In genomic region chr1:120723715-120724402, GRCh38 we compare ENCODE assay signal across 8 cellular contexts. TPM values are rescaled to one million over a fixed set of nuclear protein-coding genes. Genes with fewer than 3 reads are reported as not detected.
A peak's percentile ranks its signal among the peaks of the same experiment; 100 is the strongest.
DNase-seq lines count a peak whose midpoint lies in the region; ATAC-seq and TF ChIP-seq lines count a peak whose summit lies in the region.
"Not testable (repeated sequence)": the region's sequence is repeated elsewhere in the genome, so short reads cannot be mapped to it uniquely, and the experiment has no call there.

NBPF26 (plus strand) TSS chr1:120723945.

- intact Hi-C loops in OCI-LY7 (cut with micrococcal nuclease; ENCODE audit: unreplicated experiment); breast epithelium (cut with DNase I; ENCODE audit: low total_unique reads); left ventricle myocardium superior (cut with micrococcal nuclease): not testable (repeated sequence)

- H3K27me3 ChIP-seq in breast epithelium: not testable (repeated sequence)

- not testable (repeated sequence) for H3K9me2 ChIP-seq in OCI-LY7 (ENCODE audit: insufficient read depth, low read length)

- not testable (repeated sequence) for H3K79me2 ChIP-seq in OCI-LY7 (ENCODE audit: insufficient read depth, low read depth, low read length)

- BruUV-seq in OCI-LY7 (replicated peaks; lab: Mats Ljungman, UMichigan): not testable (repeated sequence)

- TF ChIP-seq CTCF in AG10803 (conservative IDR thresholded peaks at IDR 0.05; ENCODE audit: low read length); OCI-LY7 (conservative IDR thresholded peaks at IDR 0.05; ENCODE audit: low read length); breast epithelium (IDR thresholded peaks at IDR 0.05): not testable (repeated sequence)

- H3K4me3 ChIP-seq in AG10803 (ENCODE audit: low read length) (peak within 1 kb of the TSS; percentile 62), OCI-LY7 (ENCODE audit: low read depth, low read length, poor library complexity, severe bottlenecking) (peak within 1 kb of the TSS; percentile 72), breast epithelium (peak within 1 kb of the TSS in 2 of 3 donors; percentile 56 to 82)

- peak within 1 kb of the TSS; percentile 60; the same call in 1 of the 2 replicates for H2AFZ ChIP-seq in OCI-LY7 (ENCODE audit: low read length)

- TF ChIP-seq POLR2A in breast epithelium (IDR thresholded peaks at IDR 0.05): not testable (repeated sequence)

- H3K36me3 Mint-ChIP-seq in activated CD8-positive, alpha-beta T cell treated with anti-CD3 and anti-CD28 coated beads, Interleukin-2, amount 10 ng/mL, durations not matched to agents 7 days and 5 days (ENCODE audit: low read depth): not testable (repeated sequence)

- H3K4me2 ChIP-seq in OCI-LY7 (ENCODE audit: low read length): peak within 1 kb of the TSS; percentile 78

- peak; percentile 97 for ATAC-seq in activated CD8-positive, alpha-beta T cell treated with anti-CD3 and anti-CD28 coated beads, Interleukin-2, amount 10 ng/mL, durations not matched to agents 7 days and 5 days
- peak; percentile 67 for ATAC-seq in left ventricle myocardium superior

- H3K4me1 Mint-ChIP-seq in activated CD8-positive, alpha-beta T cell treated with anti-CD3 and anti-CD28 coated beads, Interleukin-2, amount 10 ng/mL, durations not matched to agents 7 days and 5 days (ENCODE audit: low read depth): not testable (repeated sequence)

- H3K4me1 ChIP-seq in OCI-LY7 (ENCODE audit: insufficient read depth, low read length, poor library complexity, severe bottlenecking); breast epithelium: not testable (repeated sequence)

- not testable (repeated sequence) for H4K20me1 ChIP-seq in OCI-LY7 (ENCODE audit: insufficient read depth, low read length)

- peak; percentile 90 for DNase-seq in AG10803 (ENCODE audit: low read depth)
- DNase-seq in HCEC 1CT: peak; percentile 83
- peak; percentile 50 for DNase-seq in OCI-LY7 (ENCODE audit: low spot score)
- DNase-seq in activated CD8-positive, alpha-beta T cell treated with anti-CD3 and anti-CD28 coated beads, Interleukin-2, amount 10 ng/mL, durations not matched to agents 7 days and 5 days: peak; percentile 83
- peak in 1 of 2 donors; percentile 74 for DNase-seq in breast epithelium (ENCODE audit: low spot score in 2 of 2)
- not testable (repeated sequence) for DNase-seq in left ventricle myocardium superior; occipital lobe (lab: John Stamatoyannopoulos, UW)
- DNase-seq in stimulated activated CD8-positive, alpha-beta memory T cell treated with anti-CD3 and anti-CD28 coated beads, Interleukin-15, amount 100 ng/mL, for 48 hours (ENCODE audit: low read depth in 2 of 2): peak; percentile 40 to 59

- POLR2A ChIA-PET in OCI-LY7 (lab: Charles Lee); activated CD8-positive, alpha-beta T cell treated with anti-CD3 and anti-CD28 coated beads, Interleukin-2, amount 10 ng/mL, durations not matched to agents 7 days and 5 days (lab: Charles Lee): not testable (repeated sequence)

- H3K27me3 Mint-ChIP-seq in activated CD8-positive, alpha-beta T cell treated with anti-CD3 and anti-CD28 coated beads, Interleukin-2, amount 10 ng/mL, durations not matched to agents 7 days and 5 days (ENCODE audit: low read depth): not testable (repeated sequence)

- not testable (repeated sequence) for H3K27ac Mint-ChIP-seq in activated CD8-positive, alpha-beta T cell treated with anti-CD3 and anti-CD28 coated beads, Interleukin-2, amount 10 ng/mL, durations not matched to agents 7 days and 5 days

- H3K9me3 Mint-ChIP-seq in activated CD8-positive, alpha-beta T cell treated with anti-CD3 and anti-CD28 coated beads, Interleukin-2, amount 10 ng/mL, durations not matched to agents 7 days and 5 days (ENCODE audit: insufficient read depth): not testable (repeated sequence)

- H3K36me3 ChIP-seq in OCI-LY7 (ENCODE audit: insufficient read depth, low read length); breast epithelium: not testable (repeated sequence)

- CTCF ChIA-PET in OCI-LY7 (lab: Charles Lee; ENCODE audit: unreplicated experiment); activated CD8-positive, alpha-beta T cell treated with anti-CD3 and anti-CD28 coated beads, Interleukin-2, amount 10 ng/mL, durations not matched to agents 7 days and 5 days (lab: Charles Lee): not testable (repeated sequence)

- not testable (repeated sequence) for H3K9me3 ChIP-seq in OCI-LY7 (ENCODE audit: low read length); breast epithelium

- peak within 1 kb of the TSS; percentile 64 for H3K4me3 Mint-ChIP-seq in activated CD8-positive, alpha-beta T cell treated with anti-CD3 and anti-CD28 coated beads, Interleukin-2, amount 10 ng/mL, durations not matched to agents 7 days and 5 days

- not testable (repeated sequence) for H3K27ac ChIP-seq in OCI-LY7 (ENCODE audit: low read depth, low read length, poor library complexity, severe bottlenecking)
- H3K27ac ChIP-seq in breast epithelium: peak within 1 kb of the TSS in 1 of 2 donors; percentile 88

RNA-seq across cellular contexts. Expression of gene NBPF26, which starts in this region (rescaled TPM):
- total RNA-seq in OCI-LY7 (2014; rRNA removed; shearing (Covaris generic)): 24.7 and 28.7 TPM in 2 replicates
- total RNA-seq in OCI-LY7 (2022): 24.2 and 26.7 TPM in 2 replicates
- 10 to 100 TPM; 22.6 to 23.7 TPM for total RNA-seq in activated CD8-positive, alpha-beta T cell treated with anti-CD3 and anti-CD28 coated beads, Interleukin-2, amount 10 ng/mL, durations not matched to agents 7 days and 5 days
- 10 to 100 TPM; 20.2 to 37.6 (median 22.3) TPM for total RNA-seq in breast epithelium
- 0.64 TPM for total RNA-seq in left ventricle myocardium superior
- total RNA-seq in occipital lobe: 13.1 TPM

Comparison
In these comparisons a context has a peak if more than half of its experiments do, and no peak if none do; other contexts are left out.
1. Peak in ATAC-seq in left ventricle myocardium superior; RNA of the gene not detected or under 1 TPM.